ENCODE assay signal across 7 cellular contexts in the genomic region with DNA sequence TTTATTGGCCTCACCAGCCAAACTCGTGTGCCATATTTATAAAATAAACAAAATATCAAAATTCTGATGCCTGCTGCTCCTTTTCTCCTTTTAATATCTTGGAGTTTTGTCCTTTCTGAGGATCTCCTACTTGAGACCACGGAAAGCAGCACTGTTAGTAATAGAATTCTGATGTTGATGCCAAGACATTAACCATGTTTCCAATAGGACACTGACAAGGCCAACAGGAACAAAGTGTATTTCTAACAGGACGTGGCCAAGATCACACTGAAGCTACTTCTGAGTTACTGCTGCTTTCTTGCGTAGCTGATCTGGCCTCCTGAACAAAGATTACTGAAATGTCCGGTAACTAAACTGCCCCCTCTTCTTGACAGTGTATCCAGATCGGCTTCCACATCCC.
DNase-seq lines count a peak whose midpoint lies in the region; FAIRE-seq and TF ChIP-seq lines count a peak whose summit lies in the region.
"Not testable (repeated sequence)": the region's sequence is repeated elsewhere in the genome, so short reads cannot be mapped to it uniquely, and the experiment has no call there.

No MANE protein-coding gene starts in this region.

- not testable (repeated sequence) for H3K9ac ChIP-seq in astrocyte (ENCODE audit: low read length); keratinocyte (ENCODE audit: control insufficient read depth, extremely low read depth, insufficient read depth, low read length); rectal smooth muscle tissue (ENCODE audit: low read length)

- H2AFZ ChIP-seq in astrocyte (ENCODE audit: low read depth, low read length) = not testable (repeated sequence)
- peak overlapping the region; percentile 33 for H2AFZ ChIP-seq in keratinocyte (ENCODE audit: control insufficient read depth, low read length)

- not testable (repeated sequence) for H3K4me3 Mint-ChIP-seq in astrocyte (ENCODE audit: unreplicated experiment); endothelial cell (ENCODE audit: unreplicated experiment)

- FAIRE-seq in H54 (lab: Jason Lieb, UNC) (peak; percentile 81), astrocyte (lab: Jason Lieb, UNC) (peak; percentile 62)
- not testable (repeated sequence) for FAIRE-seq in keratinocyte (lab: Jason Lieb, UNC)

- not testable (repeated sequence) for H3K36me3 ChIP-seq in astrocyte (ENCODE audit: insufficient read depth, low read length); keratinocyte (ENCODE audit: control insufficient read depth in 2 of 2, extremely low read depth in 1 of 2, insufficient read depth in 2 of 2, low read length in 2 of 2); rectal smooth muscle tissue (ENCODE audit: control insufficient read depth, insufficient read depth, low read length); tibial artery

- DNase-seq in H54 (ENCODE audit: insufficient read length, low spot score); astrocyte (ENCODE audit: low read depth); endothelial cell (ENCODE audit: low spot score); keratinocyte (ENCODE audit: low read depth, low spot score); tibial artery: not testable (repeated sequence)
- DNase-seq in fibroblast of pulmonary artery (ENCODE audit: low read depth) = peak; percentile 16

- TF ChIP-seq POLR2A in H54 (IDR thresholded peaks at IDR 0.05; ENCODE audit: low read depth, low read length) = not testable (repeated sequence)

- not testable (repeated sequence) for H4K20me1 ChIP-seq in astrocyte (ENCODE audit: insufficient read depth, low read length); keratinocyte (ENCODE audit: control insufficient read depth, extremely low read depth, insufficient read depth, low read length)

- not testable (repeated sequence) for H3K4me3 ChIP-seq in astrocyte (ENCODE audit: insufficient read depth, low read depth, low read length); fibroblast of pulmonary artery (replicated peaks; ENCODE audit: low read depth, low read length); keratinocyte (ENCODE audit: control insufficient read depth in 2 of 3, extremely low read depth in 1 of 3, insufficient read depth in 2 of 3, low read depth in 1 of 3, low read length in 3 of 3); rectal smooth muscle tissue (ENCODE audit: low read length); tibial artery

- not testable (repeated sequence) for H3K4me1 ChIP-seq in astrocyte (ENCODE audit: insufficient read depth, low read length); keratinocyte (ENCODE audit: control insufficient read depth, extremely low read depth, insufficient read depth, low read length); rectal smooth muscle tissue (ENCODE audit: control insufficient read depth, insufficient read depth, low read length)
- H3K4me1 ChIP-seq in tibial artery = peaks cover 0 to 14% (median 0%) of the 10 kb centered on the region in 4 donors

- H3K9me3 Mint-ChIP-seq in astrocyte (ENCODE audit: unreplicated experiment); endothelial cell (ENCODE audit: unreplicated experiment): not testable (repeated sequence)

- intact Hi-C loops in tibial artery (cut with DNase I; ENCODE audit: low total_unique reads) = not testable (repeated sequence)

- not testable (repeated sequence) for H3K79me2 ChIP-seq in astrocyte (ENCODE audit: insufficient read depth, low read length); keratinocyte (ENCODE audit: control insufficient read depth, insufficient read depth, low read length)

- H3K36me3 Mint-ChIP-seq in astrocyte (ENCODE audit: low read depth, unreplicated experiment); endothelial cell (ENCODE audit: low read depth, unreplicated experiment): not testable (repeated sequence)

- not testable (repeated sequence) for H3K27me3 ChIP-seq in astrocyte (ENCODE audit: insufficient read depth, low read length); keratinocyte (ENCODE audit: control insufficient read depth, extremely low read depth, insufficient read depth, low read length); rectal smooth muscle tissue (ENCODE audit: control insufficient read depth, insufficient read depth, low read length); tibial artery

- H3K4me1 Mint-ChIP-seq in astrocyte (ENCODE audit: low read depth, unreplicated experiment) = peaks cover 15% of the 10 kb centered on the region
- peaks cover 13% of the 10 kb centered on the region for H3K4me1 Mint-ChIP-seq in endothelial cell (ENCODE audit: unreplicated experiment)

- H3K9me3 ChIP-seq in astrocyte (ENCODE audit: insufficient read depth, low read depth, low read length); keratinocyte (ENCODE audit: control insufficient read depth, low read depth, low read length); tibial artery: not testable (repeated sequence)

- H3K4me2 ChIP-seq in astrocyte (ENCODE audit: low read length) = peak overlapping the region; percentile 26
- not testable (repeated sequence) for H3K4me2 ChIP-seq in keratinocyte (ENCODE audit: control insufficient read depth, extremely low read depth, insufficient read depth, low read depth, low read length)

- dilution Hi-C loops in keratinocyte (cut with MboI; ENCODE audit: extremely low pct_ligation_motif_present, low sequenced_read_pairs) = not testable (repeated sequence)

- H3K27me3 Mint-ChIP-seq in astrocyte (ENCODE audit: low read depth, unreplicated experiment); endothelial cell (ENCODE audit: unreplicated experiment): not testable (repeated sequence)

- TF ChIP-seq CTCF in astrocyte (IDR thresholded peaks at IDR 0.05; ENCODE audit: insufficient read depth, low read depth, low read length); endothelial cell (IDR thresholded peaks at IDR 0.05; ENCODE audit: unreplicated experiment); fibroblast of pulmonary artery (IDR thresholded peaks at IDR 0.05; ENCODE audit: low read length, missing control alignments); keratinocyte (optimal IDR thresholded peaks at IDR 0.05 in 1 of 3, IDR thresholded peaks at IDR 0.05 in 1 of 3, conservative IDR thresholded peaks at IDR 0.05 in 1 of 3; ENCODE audit: extremely low read depth in 1 of 3, insufficient read depth in 2 of 3, low read length in 3 of 3); tibial artery (IDR thresholded peaks at IDR 0.05): not testable (repeated sequence)

- H3K27ac ChIP-seq in astrocyte (ENCODE audit: low read depth, low read length); keratinocyte (ENCODE audit: control insufficient read depth, insufficient read depth, low read length): not testable (repeated sequence)
- H3K27ac ChIP-seq in rectal smooth muscle tissue (ENCODE audit: low read depth, low read length) (peak overlapping the region; percentile 66), tibial artery (peak overlapping the region; percentile 44 to 53)

- not testable (repeated sequence) for H3K9me1 ChIP-seq in keratinocyte (ENCODE audit: control insufficient read depth, extremely low read depth, insufficient read depth, low read length)

- H3K27ac Mint-ChIP-seq in astrocyte (ENCODE audit: unreplicated experiment) = not testable (repeated sequence)
- H3K27ac Mint-ChIP-seq in endothelial cell (ENCODE audit: unreplicated experiment) = peak overlapping the region; percentile 41
